In genomic region chr22:21936151-21936778, GRCh38 we compare ENCODE assay signal across 9 cellular contexts. TPM values are rescaled to one million over a fixed set of nuclear protein-coding genes. Genes with fewer than 3 reads are reported as not detected.
A peak's percentile ranks its signal among the peaks of the same experiment; 100 is the strongest.
DNase-seq lines count a peak whose midpoint lies in the region; ATAC-seq and TF ChIP-seq lines count a peak whose summit lies in the region.
"Had no signal": no experiment of that assay in that cellular context is flagged by ENCODE, and none has a peak within 500 bp of the region (broad histone marks: within the 10 kb centered on the region; RNA-seq: fewer than 3 reads in every experiment).

No MANE protein-coding gene starts in this region.

- no peaks in the 10 kb centered on the region for H3K9me3 Mint-ChIP-seq in effector memory CD8-positive, alpha-beta T cell
- H3K9me3 Mint-ChIP-seq: activated CD4-positive, alpha-beta T cell treated with anti-CD3 and anti-CD28 coated beads, Interleukin-2, amount 10 ng/mL, durations not matched to agents 7 days and 5 days had no signal

- no peaks in the 10 kb centered on the region for H3K27me3 Mint-ChIP-seq in effector memory CD8-positive, alpha-beta T cell
- H3K27me3 Mint-ChIP-seq: activated CD4-positive, alpha-beta T cell treated with anti-CD3 and anti-CD28 coated beads, Interleukin-2, amount 10 ng/mL, durations not matched to agents 7 days and 5 days had no signal

- H3K27ac ChIP-seq in RWPE1 (peak overlapping the region; percentile 97), muscle layer of colon (ENCODE audit: low read depth, low read length) (peak overlapping the region; percentile 86), uterus (peak overlapping the region; percentile 93 to 97)
- no peak overlapping the region for H3K27ac ChIP-seq in effector memory CD4-positive, alpha-beta T cell (ENCODE audit: insufficient read depth, low read length, poor library complexity, severe bottlenecking)

- TF ChIP-seq CTCF in RWPE1 (conservative IDR thresholded peaks at IDR 0.05; ENCODE audit: low read depth) (no peak), uterus (IDR thresholded peaks at IDR 0.05) (no peak)

- DNase-seq in RWPE1 (ENCODE audit: low spot score) (no peak), uterus (no peak), DMS 273 treated with DMSO at 0.1 percent for 48 hours (lab: John Stamatoyannopoulos, UW) (no peak), NCI-H1694 (lab: John Stamatoyannopoulos, UW) (no peak)
- no peak for DNase-seq in effector memory CD8-positive, alpha-beta T cell
- DNase-seq in effector memory CD4-positive, alpha-beta T cell = no peak
- DNase-seq: activated CD4-positive, alpha-beta T cell treated with anti-CD3 and anti-CD28 coated beads, Interleukin-2, amount 10 ng/mL, durations not matched to agents 7 days and 5 days; NK-92 treated with Interleukin-12 subunit alpha and Interleukin-12 subunit beta, amount 100 ng/mL, for 24 hours had no signal

- intact Hi-C loops in uterus (cut with DNase I; ENCODE audit: low total_unique reads) = no loop called here

- POLR2A ChIA-PET in RWPE1 (lab: Yijun Ruan, JAX; ENCODE audit: low non-redundant PET) = no interaction called here

- no peak for TF ChIP-seq POLR2A in uterus (IDR thresholded peaks at IDR 0.05)

- H3K4me1 ChIP-seq in muscle layer of colon (ENCODE audit: insufficient read depth, low read length) (peaks cover 39% of the 10 kb centered on the region), uterus (peaks cover 13 to 15% of the 10 kb centered on the region in 2 donors)
- peaks cover 9% of the 10 kb centered on the region for H3K4me1 ChIP-seq in effector memory CD4-positive, alpha-beta T cell (ENCODE audit: control insufficient read depth, insufficient read depth, low read length, poor library complexity, severe bottlenecking)

- peaks cover 22% of the 10 kb centered on the region for H3K36me3 Mint-ChIP-seq in effector memory CD8-positive, alpha-beta T cell (ENCODE audit: insufficient read depth)

- ATAC-seq in effector memory CD8-positive, alpha-beta T cell (replicated peaks) = no peak

- CTCF ChIA-PET in RWPE1 (lab: Yijun Ruan, JAX) = interaction anchor here (3.4 kb wide), 1 partner anchor 17 kb away, joined by 27 read pairs; the partner anchor contains the start of gene PPM1F

- peaks cover 14 to 24% of the 10 kb centered on the region in 2 donors for H3K4me1 Mint-ChIP-seq in effector memory CD8-positive, alpha-beta T cell (ENCODE audit: low read depth in 2 of 2)

- H3K4me3 ChIP-seq in muscle layer of colon (ENCODE audit: low read depth in 1 of 2, low read length in 2 of 2) (no peak overlapping the region), uterus (no peak overlapping the region)
- H3K4me3 ChIP-seq in effector memory CD4-positive, alpha-beta T cell (ENCODE audit: insufficient read depth, low read depth, low read length, poor library complexity, severe bottlenecking) = no peak overlapping the region

- H3K27ac Mint-ChIP-seq in effector memory CD8-positive, alpha-beta T cell = no peak overlapping the region

- H3K9me3 ChIP-seq in muscle layer of colon (ENCODE audit: low read length) (no peaks in the 10 kb centered on the region), uterus (no peaks in the 10 kb centered on the region)
- H3K9me3 ChIP-seq in effector memory CD4-positive, alpha-beta T cell (ENCODE audit: control insufficient read depth, low read length) = no peaks in the 10 kb centered on the region

- peak overlapping the region; percentile 14 to 26 for H3K4me3 Mint-ChIP-seq in effector memory CD8-positive, alpha-beta T cell
- H3K4me3 Mint-ChIP-seq: activated CD4-positive, alpha-beta T cell treated with anti-CD3 and anti-CD28 coated beads, Interleukin-2, amount 10 ng/mL, durations not matched to agents 7 days and 5 days had no signal

- H3K36me3 ChIP-seq in muscle layer of colon (ENCODE audit: insufficient read depth, low read length) (peaks cover 25% of the 10 kb centered on the region), uterus (no peaks in the 10 kb centered on the region)
- H3K36me3 ChIP-seq in effector memory CD4-positive, alpha-beta T cell (ENCODE audit: control insufficient read depth, insufficient read depth, low read length) = peaks cover 16% of the 10 kb centered on the region

- H3K27me3 ChIP-seq in muscle layer of colon (ENCODE audit: control insufficient read depth in 1 of 2, insufficient read depth in 2 of 2, low read length in 2 of 2) (no peaks in the 10 kb centered on the region), uterus (no peaks in the 10 kb centered on the region)
- H3K27me3 ChIP-seq in effector memory CD4-positive, alpha-beta T cell (replicated peaks; ENCODE audit: control insufficient read depth, insufficient read depth, low read length, poor library complexity, severe bottlenecking) = no peaks in the 10 kb centered on the region

- H3K9ac ChIP-seq in muscle layer of colon (ENCODE audit: low read length) = no peak overlapping the region

RNA-seq across cellular contexts. Expression of gene PPM1F, which starts 16.4 kb away (rescaled TPM):
- 10 to 100 TPM; 16.2 to 67.3 (median 48.8) TPM for total RNA-seq in uterus

RNA-seq across cellular contexts. Expression of gene TOP3B, which starts 46.3 kb away (rescaled TPM):
- total RNA-seq in uterus = 10 to 100 TPM in 3 of 4 donors, 1 to 10 TPM in 1; 6.2 to 36.4 (median 20.9) TPM
